Comparison of ENCODE assay signal across 8 cellular contexts in the genomic region with DNA sequence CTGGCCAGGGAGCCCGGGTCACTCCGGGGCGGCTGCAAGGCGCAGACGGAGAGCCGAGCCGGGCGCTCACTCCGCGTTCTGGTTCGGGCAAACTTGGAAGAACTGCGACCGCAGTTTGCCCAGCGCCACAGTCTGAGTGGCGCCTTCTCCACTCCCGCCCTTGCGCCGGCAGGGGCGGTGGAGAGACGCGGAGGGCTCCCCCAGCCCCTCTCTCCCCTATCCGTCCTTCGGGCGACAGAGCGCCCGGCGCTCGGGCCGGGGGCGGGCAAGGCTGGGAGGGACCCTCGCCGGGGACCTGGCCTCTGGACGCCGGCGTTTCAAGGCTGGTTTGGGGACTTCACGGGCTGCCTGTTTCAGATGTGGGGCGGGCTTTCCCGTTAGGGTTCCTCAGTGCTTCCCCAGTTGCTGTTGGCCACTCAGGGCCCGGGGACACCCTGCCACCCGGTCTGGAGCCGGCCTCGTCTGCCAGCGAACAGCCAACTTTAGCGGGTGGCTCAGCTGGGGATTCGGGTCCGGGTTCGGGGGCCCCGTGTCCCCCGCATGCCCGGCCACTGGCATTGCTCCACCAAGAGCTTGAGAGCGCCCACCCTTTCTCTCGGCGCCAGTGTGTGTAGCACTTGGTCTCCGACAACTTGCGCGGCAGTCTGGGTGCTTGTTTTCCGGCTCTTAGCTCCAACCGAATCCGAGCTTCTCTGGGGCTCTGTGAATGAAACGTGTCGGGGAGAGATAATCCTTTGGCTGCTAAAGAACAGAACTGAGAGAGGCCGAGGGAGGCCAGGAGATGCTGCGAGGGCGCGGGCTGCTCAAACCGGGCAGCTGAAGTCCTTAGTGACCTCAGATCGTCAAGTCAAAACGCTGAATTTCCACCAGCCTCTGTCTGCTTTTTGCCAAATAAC. TPM values are rescaled to one million over a fixed set of nuclear protein-coding genes. Genes with fewer than 3 reads are reported as not detected.
DNase-seq lines count a peak whose midpoint lies in the region; FAIRE-seq and TF ChIP-seq lines count a peak whose summit lies in the region.
"Had no signal": no experiment of that assay in that cellular context is flagged by ENCODE, and none has a peak within 500 bp of the region (broad histone marks: within the 10 kb centered on the region; RNA-seq: fewer than 3 reads in every experiment).

No MANE protein-coding gene starts in this region.

- H3K4me1 ChIP-seq in subcutaneous abdominal adipose tissue (ENCODE audit: control insufficient read depth in 5 of 5, insufficient read depth in 5 of 5, low read length in 5 of 5) (peaks cover 2 to 36% (median 18%) of the 10 kb centered on the region in 5 donors), small intestine (ENCODE audit: control insufficient read depth in 2 of 2, insufficient read depth in 1 of 2, low read depth in 1 of 2, low read length in 1 of 2) (no peaks in the 10 kb centered on the region)

- no peaks in the 10 kb centered on the region for H3K36me3 ChIP-seq in subcutaneous abdominal adipose tissue (ENCODE audit: control insufficient read depth in 5 of 5, insufficient read depth in 5 of 5, low read length in 5 of 5)
- H3K36me3 ChIP-seq in small intestine (ENCODE audit: control insufficient read depth in 2 of 2, insufficient read depth in 2 of 2, low read length in 2 of 2) = no peaks in the 10 kb centered on the region

- peak; percentile 42 for TF ChIP-seq CTCF in cardiac fibroblast (IDR thresholded peaks at IDR 0.05; ENCODE audit: low read depth, low read length)

- WGBS in small intestine, 3 donors = 1 to 5% (median 5%) methylated on average over 58 to 68 of the region's 68 CpGs

- H3K4me3 ChIP-seq in cardiac fibroblast (replicated peaks in 1 of 2; ENCODE audit: low read depth in 2 of 2, low read length in 2 of 2) (peak overlapping the region; percentile 63 to 93), subcutaneous abdominal adipose tissue (ENCODE audit: low read depth in 1 of 5, low read length in 5 of 5) (peak overlapping the region; percentile 51 to 96 (median 79)), small intestine (ENCODE audit: low read depth in 1 of 2, low read length in 2 of 2) (peak overlapping the region in 1 of 2 donors; percentile 50)

- H3K27ac ChIP-seq in subcutaneous abdominal adipose tissue (ENCODE audit: low read depth, low read length) = peak overlapping the region; percentile 96
- H3K27ac ChIP-seq in small intestine (ENCODE audit: low read depth in 1 of 2, low read length in 1 of 2) = peak overlapping the region in 1 of 2 donors; percentile 77

- no peaks in the 10 kb centered on the region for H3K9me3 ChIP-seq in subcutaneous abdominal adipose tissue (ENCODE audit: control insufficient read depth in 5 of 5, low read length in 5 of 5)
- H3K9me3 ChIP-seq in small intestine (ENCODE audit: control insufficient read depth, low read depth) = no peaks in the 10 kb centered on the region

- DNase-seq in HCEC 1CT (peak; percentile 86), NCI-H345 treated with DMSO at 0.1 percent for 48 hours (lab: John Stamatoyannopoulos, UW; ENCODE audit: unreplicated experiment) (peak; percentile 72), cardiac fibroblast (ENCODE audit: low read depth in 2 of 2) (peak; percentile 77 to 93), kidney tubule cell (ENCODE audit: low spot score) (peak; percentile 82), GM19238 (ENCODE audit: insufficient read length, low spot score) (no peak), small intestine (no peak)
- DNase-seq: stimulated activated naive B cell treated with anti-CD40 and anti-IgM and Interleukin-4, amounts not matched to agents 10 μg/mL and 1 μg/mL and 100 μg/mL, for 72 hours had no signal

- H3K9ac ChIP-seq in subcutaneous abdominal adipose tissue (ENCODE audit: low read length in 5 of 5) = peak overlapping the region; percentile 60 to 82 (median 63)

- no peak for FAIRE-seq in small intestine (lab: Jason Lieb, UNC)

- H3K27me3 ChIP-seq in subcutaneous abdominal adipose tissue (ENCODE audit: control insufficient read depth in 5 of 5, insufficient read depth in 4 of 5, low read length in 5 of 5) = peaks cover 0 to 4% (median 0%) of the 10 kb centered on the region in 5 donors
- peaks cover 7 to 16% of the 10 kb centered on the region in 2 donors for H3K27me3 ChIP-seq in small intestine (ENCODE audit: control insufficient read depth in 2 of 2, insufficient read depth in 2 of 2, low read length in 2 of 2)

RNA-seq across cellular contexts. Expression of a gene that starts 1.5 kb away (rescaled TPM):
- 1 to 10 TPM in 1 of 3 donors, under 1 TPM in 2; 0.22 to 2.3 (median 0.54) TPM for polyA plus RNA-seq in small intestine

Comparison
In these comparisons a context has a peak if more than half of its experiments do, and no peak if none do; other contexts are left out.
1. DNase-seq: peak in HCEC 1CT (single experiment), NCI-H345 treated with DMSO at 0.1 percent for 48 hours (single experiment), cardiac fibroblast (2 of 2) and kidney tubule cell (single experiment); none in GM19238 (single experiment) and small intestine (single experiment).